ENCODE assay signal across 18 cellular contexts in the genomic region with DNA sequence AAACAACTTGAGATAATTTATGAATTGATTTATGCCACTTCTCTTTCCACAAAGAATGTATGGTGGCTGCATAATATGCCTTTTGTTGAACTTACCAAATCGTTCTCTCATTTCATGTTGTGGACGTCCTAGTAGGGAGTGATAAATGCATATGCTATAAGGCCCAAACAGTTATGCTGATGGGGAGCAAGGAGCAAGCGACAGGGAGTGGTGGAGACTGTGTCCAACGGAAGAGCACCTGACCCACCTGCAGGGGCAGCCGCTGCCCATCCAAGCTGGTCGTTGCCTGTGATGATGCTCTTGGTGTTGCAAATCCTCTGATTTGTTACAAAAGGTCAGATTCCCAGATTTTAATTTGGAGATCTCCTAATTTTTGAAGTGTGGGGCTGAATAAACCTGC. TPM values are rescaled to one million over a fixed set of nuclear protein-coding genes. Genes with fewer than 3 reads are reported as not detected.
DNase-seq lines count a peak whose midpoint lies in the region; ATAC-seq, FAIRE-seq and TF ChIP-seq lines count a peak whose summit lies in the region.
"Had no signal": no experiment of that assay in that cellular context is flagged by ENCODE, and none has a peak within 500 bp of the region (broad histone marks: within the 10 kb centered on the region; RNA-seq: fewer than 3 reads in every experiment).

No MANE protein-coding gene starts in this region.

- no peaks in the 10 kb centered on the region for H3K27me3 Mint-ChIP-seq in activated naive CD4-positive, alpha-beta T cell treated with anti-CD3 and anti-CD28 coated beads for 36 hours (ENCODE audit: low read depth)

- no peak overlapping the region for H3K9ac ChIP-seq in skeletal muscle tissue (ENCODE audit: low read depth in 1 of 3, low read length in 3 of 3)

- no peak overlapping the region for H3K4me3 Mint-ChIP-seq in activated naive CD4-positive, alpha-beta T cell treated with anti-CD3 and anti-CD28 coated beads for 36 hours
- H3K4me3 Mint-ChIP-seq: endodermal cell had no signal

- ATAC-seq in pancreas: no peak
- ATAC-seq: K562, Right ventricle myocardium inferior, sciatic nerve had no signal

- H3K27ac ChIP-seq in KOPT-K1 (ENCODE audit: low read depth, low read length, poor library complexity, severe bottlenecking) (peak overlapping the region; percentile 89), caudate nucleus (ENCODE audit: low read depth, low read length) (peak overlapping the region; percentile 46), skeletal muscle tissue (ENCODE audit: low read depth, low read length) (peak overlapping the region; percentile 64), pancreas (peak overlapping the region in 2 of 4 donors; percentile 40 to 41)

- no peak for FAIRE-seq in pancreas (lab: Jason Lieb, UNC)
- FAIRE-seq: K562 had no signal

- peaks cover 70% of the 10 kb centered on the region for H3K4me1 Mint-ChIP-seq in activated naive CD4-positive, alpha-beta T cell treated with anti-CD3 and anti-CD28 coated beads for 36 hours (ENCODE audit: low read depth)
- H3K4me1 Mint-ChIP-seq: endodermal cell had no signal

- H3K36me3 Mint-ChIP-seq in activated naive CD4-positive, alpha-beta T cell treated with anti-CD3 and anti-CD28 coated beads for 36 hours (ENCODE audit: low read depth): peaks cover 1% of the 10 kb centered on the region

- H3K36me3 ChIP-seq in KOPT-K1 (ENCODE audit: insufficient read depth, low read length) (no peaks in the 10 kb centered on the region), skeletal muscle tissue (ENCODE audit: control insufficient read depth in 3 of 3, insufficient read depth in 3 of 3, low read length in 3 of 3) (no peaks in the 10 kb centered on the region), pancreas (no peaks in the 10 kb centered on the region)

- intact Hi-C loops in activated naive CD4-positive, alpha-beta T cell treated with anti-CD3 and anti-CD28 coated beads for 36 hours (cut with micrococcal nuclease): loop anchor here (1.0 to 2.0 kb wide), 3 partner anchors 9 to 69 kb away; no protein-coding TSS in a partner anchor
- intact Hi-C loops in pancreas (cut with DNase I): no loop called here

- no peak overlapping the region for H3K4me3 ChIP-seq in skeletal muscle tissue (ENCODE audit: low read length in 3 of 3)
- H3K4me3 ChIP-seq in pancreas: no peak overlapping the region
- H3K4me3 ChIP-seq: K562 had no signal

- H3K4me1 ChIP-seq in skeletal muscle tissue (ENCODE audit: control insufficient read depth in 3 of 3, insufficient read depth in 3 of 3, low read length in 3 of 3) (peaks cover 3 to 13% (median 7%) of the 10 kb centered on the region in 3 donors), pancreas (peaks cover 0 to 29% (median 12%) of the 10 kb centered on the region in 3 donors)

- TF ChIP-seq CTCF in pancreas (IDR thresholded peaks at IDR 0.05): no peak

- CTCF ChIA-PET in activated naive CD4-positive, alpha-beta T cell treated with anti-CD3 and anti-CD28 coated beads for 36 hours (lab: Charles Lee): interaction anchor here (0.5 kb wide), 1 partner anchor 98 kb away, joined by 3 read pairs; no protein-coding TSS in a partner anchor

- H3K9me3 ChIP-seq in KOPT-K1 (ENCODE audit: insufficient read depth, low read length, poor library complexity, severe bottlenecking) (no peaks in the 10 kb centered on the region), skeletal muscle tissue (ENCODE audit: control insufficient read depth in 3 of 3, low read length in 3 of 3) (no peaks in the 10 kb centered on the region), pancreas (no peaks in the 10 kb centered on the region)

- 82 to 89% methylated on average over 6 of the region's 6 CpGs for WGBS in pancreas, 2 donors

- H3K27me3 ChIP-seq in skeletal muscle tissue (ENCODE audit: control insufficient read depth in 3 of 3, insufficient read depth in 3 of 3, low read length in 3 of 3) (peaks cover 0 to 4% (median 0%) of the 10 kb centered on the region in 3 donors), pancreas (no peaks in the 10 kb centered on the region)

- H3K27ac Mint-ChIP-seq in activated naive CD4-positive, alpha-beta T cell treated with anti-CD3 and anti-CD28 coated beads for 36 hours: peak overlapping the region; percentile 88
- H3K27ac Mint-ChIP-seq: endodermal cell had no signal

- no peaks in the 10 kb centered on the region for H3K9me3 Mint-ChIP-seq in activated naive CD4-positive, alpha-beta T cell treated with anti-CD3 and anti-CD28 coated beads for 36 hours
- H3K9me3 Mint-ChIP-seq: activated T-helper 2 cell treated with anti-CD3 and anti-CD28 coated beads, Interferon-gamma antibody, Interleukin-2, Interleukin-4, amounts not matched to agents 10 μg/mL and 5 μg/mL and 100 μg/mL, durations not matched to agents 14 hours and 24 hours and 36 hours; endodermal cell had no signal

- DNase-seq in activated naive CD4-positive, alpha-beta T cell treated with anti-CD3 and anti-CD28 coated beads for 36 hours: no peak
- DNase-seq in activated naive CD4-positive, alpha-beta T cell treated with anti-CD3 and anti-CD28 coated beads, Interleukin-2, amount 50 U/mL, for 16 hours: no peak
- DNase-seq in caudate nucleus (lab: John Stamatoyannopoulos, UW): no peak
- DNase-seq in pancreas: no peak
- no peak for DNase-seq in stimulated activated CD8-positive, alpha-beta memory T cell treated with anti-CD3 and anti-CD28 coated beads, Interleukin-4, amount 100 ng/mL, for 48 hours
- DNase-seq: cerebellar nuclear complex, endodermal cell, H7, mesenchymal stem cell, NCI-H2171 treated with DMSO at 0.1 percent for 48 hours, NCI-H526 treated with DMSO at 0.1 percent for 48 hours, SW 1271 had no signal

RNA-seq across cellular contexts. Expression of a gene that starts 31.0 kb away (rescaled TPM):
- 10 to 100 TPM; 85.5 to 87.5 TPM for total RNA-seq in activated naive CD4-positive, alpha-beta T cell treated with anti-CD3 and anti-CD28 coated beads for 36 hours
- total RNA-seq in skeletal muscle tissue (6.3 TPM), pancreas (10 to 100 TPM; 56.0 to 72.1 (median 59.4) TPM)
- polyA plus RNA-seq in pancreas: 10 to 100 TPM; 14.1 to 21.0 TPM
